Comparison of ENCODE assay signal across 1 cellular context in genomic region chr15:41493205-41493901, GRCh38.
TF ChIP-seq lines count a peak whose summit lies in the region.

Gene ITPKA (plus strand): TSS chr15:41493874. CDS start chr15:41493928, 54 bp downstream.

TF ChIP-seq in HEK293, 187 proteins besides CTCF, POLR2A, EP300 and RAD21 (continued from another document):
- TF ChIP-seq, protein P1, sequence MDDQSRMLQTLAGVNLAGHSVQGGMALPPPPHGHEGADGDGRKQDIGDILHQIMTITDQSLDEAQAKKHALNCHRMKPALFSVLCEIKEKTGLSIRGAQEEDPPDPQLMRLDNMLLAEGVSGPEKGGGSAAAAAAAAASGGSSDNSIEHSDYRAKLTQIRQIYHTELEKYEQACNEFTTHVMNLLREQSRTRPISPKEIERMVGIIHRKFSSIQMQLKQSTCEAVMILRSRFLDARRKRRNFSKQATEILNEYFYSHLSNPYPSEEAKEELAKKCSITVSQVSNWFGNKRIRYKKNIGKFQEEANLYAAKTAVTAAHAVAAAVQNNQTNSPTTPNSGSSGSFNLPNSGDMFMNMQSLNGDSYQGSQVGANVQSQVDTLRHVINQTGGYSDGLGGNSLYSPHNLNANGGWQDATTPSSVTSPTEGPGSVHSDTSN (CRISPR knock-in tag; IDR thresholded peaks at IDR 0.05), result no peak
- TF ChIP-seq KLF17 (tag by site-specific recombination; IDR thresholded peaks at IDR 0.05) (no peak; the same call in 1 of the 2 replicates), ZNF664 (tag by site-specific recombination; IDR thresholded peaks at IDR 0.05) (no peak), SP7 (tag by site-specific recombination; IDR thresholded peaks at IDR 0.05) (peak; percentile 60), GLI2 (tag by site-specific recombination; IDR thresholded peaks at IDR 0.05; ENCODE audit: borderline replicate concordance, low read depth) (no peak), ZNF335 (tag by site-specific recombination; conservative IDR thresholded peaks at IDR 0.05) (peak; percentile 86), ZNF19 (tag by site-specific recombination; IDR thresholded peaks at IDR 0.05; ENCODE audit: low read depth) (no peak), ZNF792 (tag by site-specific recombination; IDR thresholded peaks at IDR 0.05) (no peak), ZNF174 (tag by site-specific recombination; IDR thresholded peaks at IDR 0.05) (no peak), ZNF121 (tag by site-specific recombination; IDR thresholded peaks at IDR 0.05) (no peak), TRIM28 (IDR thresholded peaks at IDR 0.05; ENCODE audit: borderline replicate concordance, low read length) (no peak), KLF9 (tag by site-specific recombination; IDR thresholded peaks at IDR 0.05; ENCODE audit: low read depth) (peak; percentile 84), ZSCAN23 (tag by site-specific recombination; IDR thresholded peaks at IDR 0.05) (0 out of 2 replicates have a peak, but pooled peaks have one; percentile 29), ZBTB21 (tag by site-specific recombination; IDR thresholded peaks at IDR 0.05) (no peak), GLI4 (tag by site-specific recombination; IDR thresholded peaks at IDR 0.05) (no peak), ZNF629 (tag by site-specific recombination; IDR thresholded peaks at IDR 0.05) (peak; percentile 43; the same call in 1 of the 2 replicates), ZNF155 (tag by site-specific recombination; IDR thresholded peaks at IDR 0.05) (no peak), ZNF645 (tag by site-specific recombination; IDR thresholded peaks at IDR 0.05) (no peak), ZNF433 (tag by site-specific recombination; IDR thresholded peaks at IDR 0.05; ENCODE audit: low read depth) (no peak), ZNF785 (tag by site-specific recombination; IDR thresholded peaks at IDR 0.05) (no peak), ZNF391 (tag by site-specific recombination; IDR thresholded peaks at IDR 0.05; ENCODE audit: borderline replicate concordance, low read depth) (no peak), ZXDB (tag by site-specific recombination; IDR thresholded peaks at IDR 0.05) (peak; percentile 94)
- TF ChIP-seq, protein P2, sequence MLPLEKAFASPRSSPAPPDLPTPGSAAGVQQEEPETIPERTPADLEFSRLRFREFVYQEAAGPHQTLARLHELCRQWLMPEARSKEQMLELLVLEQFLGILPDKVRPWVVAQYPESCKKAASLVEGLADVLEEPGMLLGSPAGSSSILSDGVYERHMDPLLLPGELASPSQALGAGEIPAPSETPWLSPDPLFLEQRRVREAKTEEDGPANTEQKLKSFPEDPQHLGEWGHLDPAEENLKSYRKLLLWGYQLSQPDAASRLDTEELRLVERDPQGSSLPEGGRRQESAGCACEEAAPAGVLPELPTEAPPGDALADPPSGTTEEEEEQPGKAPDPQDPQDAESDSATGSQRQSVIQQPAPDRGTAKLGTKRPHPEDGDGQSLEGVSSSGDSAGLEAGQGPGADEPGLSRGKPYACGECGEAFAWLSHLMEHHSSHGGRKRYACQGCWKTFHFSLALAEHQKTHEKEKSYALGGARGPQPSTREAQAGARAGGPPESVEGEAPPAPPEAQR (tag by site-specific recombination; IDR thresholded peaks at IDR 0.05), result no peak
- TF ChIP-seq, protein P3, sequence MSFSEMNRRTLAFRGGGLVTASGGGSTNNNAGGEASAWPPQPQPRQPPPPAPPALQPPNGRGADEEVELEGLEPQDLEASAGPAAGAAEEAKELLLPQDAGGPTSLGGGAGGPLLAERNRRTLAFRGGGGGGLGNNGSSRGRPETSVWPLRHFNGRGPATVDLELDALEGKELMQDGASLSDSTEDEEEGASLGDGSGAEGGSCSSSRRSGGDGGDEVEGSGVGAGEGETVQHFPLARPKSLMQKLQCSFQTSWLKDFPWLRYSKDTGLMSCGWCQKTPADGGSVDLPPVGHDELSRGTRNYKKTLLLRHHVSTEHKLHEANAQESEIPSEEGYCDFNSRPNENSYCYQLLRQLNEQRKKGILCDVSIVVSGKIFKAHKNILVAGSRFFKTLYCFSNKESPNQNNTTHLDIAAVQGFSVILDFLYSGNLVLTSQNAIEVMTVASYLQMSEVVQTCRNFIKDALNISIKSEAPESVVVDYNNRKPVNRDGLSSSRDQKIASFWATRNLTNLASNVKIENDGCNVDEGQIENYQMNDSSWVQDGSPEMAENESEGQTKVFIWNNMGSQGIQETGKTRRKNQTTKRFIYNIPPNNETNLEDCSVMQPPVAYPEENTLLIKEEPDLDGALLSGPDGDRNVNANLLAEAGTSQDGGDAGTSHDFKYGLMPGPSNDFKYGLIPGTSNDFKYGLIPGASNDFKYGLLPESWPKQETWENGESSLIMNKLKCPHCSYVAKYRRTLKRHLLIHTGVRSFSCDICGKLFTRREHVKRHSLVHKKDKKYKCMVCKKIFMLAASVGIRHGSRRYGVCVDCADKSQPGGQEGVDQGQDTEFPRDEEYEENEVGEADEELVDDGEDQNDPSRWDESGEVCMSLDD (tag by site-specific recombination; IDR thresholded peaks at IDR 0.05), result peak; percentile 65; the same call in 1 of the 2 replicates
TF ChIP-seq in HEK293: peak in this region for 48.
